ENCODE assay signal across 8 cellular contexts in the genomic region with DNA sequence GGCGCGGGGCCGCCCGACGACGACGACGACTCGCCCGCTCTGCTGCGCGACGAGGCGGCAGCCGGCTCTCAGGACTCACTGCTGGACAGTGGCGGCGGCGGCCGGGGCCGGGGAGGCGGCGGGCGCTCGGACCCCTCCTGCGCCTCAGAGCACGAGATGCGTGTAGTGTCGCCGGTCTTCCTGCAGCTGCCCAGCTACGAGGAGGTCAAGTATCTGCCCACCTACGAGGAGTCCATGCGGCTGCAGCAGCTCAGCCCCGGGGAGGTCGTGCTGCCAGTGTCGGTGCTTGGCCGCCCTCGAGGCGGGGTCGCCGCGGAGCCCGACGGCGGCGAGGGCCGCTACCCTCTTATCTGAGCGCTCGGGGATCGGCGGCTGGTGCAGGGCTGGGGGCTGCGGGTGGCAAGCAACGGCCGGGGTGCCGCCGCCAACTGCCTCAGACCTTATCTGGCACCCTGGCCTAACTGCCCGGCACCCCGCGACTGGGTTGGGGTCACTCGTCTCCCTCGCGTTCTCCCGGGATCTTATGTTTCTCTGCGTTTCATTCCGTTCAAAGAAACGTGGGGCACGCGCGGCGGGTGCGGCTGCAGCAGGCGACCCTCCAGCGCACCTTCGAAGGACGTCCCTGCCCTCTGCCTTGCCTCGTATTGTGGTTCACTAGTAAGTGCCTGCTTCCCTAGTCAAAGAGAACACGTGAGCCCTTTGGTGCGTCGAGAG. TPM values are rescaled to one million over a fixed set of nuclear protein-coding genes. Genes with fewer than 3 reads are reported as not detected.
A peak's percentile ranks its signal among the peaks of the same experiment; 100 is the strongest.
DNase-seq lines count a peak whose midpoint lies in the region; ATAC-seq, FAIRE-seq and TF ChIP-seq lines count a peak whose summit lies in the region.

No MANE protein-coding gene starts in this region.

- H3K27ac Mint-ChIP-seq in nephron = no peak overlapping the region

- ATAC-seq in GM18861 (IDR thresholded peaks at IDR 0.05; ENCODE audit: unreplicated experiment) (peak; percentile 7), HG03108 (IDR thresholded peaks at IDR 0.05; ENCODE audit: unreplicated experiment) (peak; percentile 5)

- H3K4me3 Mint-ChIP-seq in nephron = peak overlapping the region; percentile 80 to 90 (median 87)

- no peaks in the 10 kb centered on the region for H3K79me2 ChIP-seq in endothelial cell of umbilical vein (ENCODE audit: control insufficient read depth, insufficient read depth, low read length)

- no peak for TF ChIP-seq POLR2A in endothelial cell of umbilical vein (IDR thresholded peaks at IDR 0.05; ENCODE audit: low read depth, low read length)

- peak overlapping the region; percentile 95 to 100 (median 98) for H3K4me2 ChIP-seq in BLaER1 treated with 17β-estradiol and CSF1 and Interleukin-3, amounts not matched to agents 10 nM and 100 nM
- H3K4me2 ChIP-seq in endothelial cell of umbilical vein (ENCODE audit: insufficient read depth, low read length) = peak overlapping the region; percentile 58

- TF ChIP-seq CTCF in endothelial cell of umbilical vein (IDR thresholded peaks at IDR 0.05; ENCODE audit: extremely low read depth in 1 of 2, insufficient read depth in 1 of 2, low read depth in 1 of 2, low read length in 2 of 2) (no peak), nephron (IDR thresholded peaks at IDR 0.05; ENCODE audit: unreplicated experiment in 3 of 3) (no peak)

- peak overlapping the region; percentile 80 for H2AFZ ChIP-seq in endothelial cell of umbilical vein (ENCODE audit: low read depth, low read length)

- H3K36me3 ChIP-seq in BLaER1 treated with 17β-estradiol and CSF1 and Interleukin-3, amounts not matched to agents 10 nM and 100 nM = no peaks in the 10 kb centered on the region
- H3K36me3 ChIP-seq in SK-N-MC (ENCODE audit: insufficient read depth, low read length) (no peaks in the 10 kb centered on the region), endothelial cell of umbilical vein (ENCODE audit: control insufficient read depth in 2 of 2, extremely low read depth in 1 of 2, insufficient read depth in 2 of 2, low read length in 2 of 2) (no peaks in the 10 kb centered on the region)

- peaks cover 35 to 53% (median 42%) of the 10 kb centered on the region in 11 experiments for H3K27me3 ChIP-seq in BLaER1 treated with 17β-estradiol and CSF1 and Interleukin-3, amounts not matched to agents 10 nM and 100 nM
- H3K27me3 ChIP-seq in endothelial cell of umbilical vein (ENCODE audit: control insufficient read depth in 2 of 2, insufficient read depth in 2 of 2, low read length in 2 of 2) = peaks cover 26 to 37% of the 10 kb centered on the region in 2 experiments

- H4K20me1 ChIP-seq in BLaER1 treated with 17β-estradiol and CSF1 and Interleukin-3, amounts not matched to agents 10 nM and 100 nM = peaks cover 0 to 5% (median 0%) of the 10 kb centered on the region in 11 experiments; a peak in 2 of 22 replicates
- H4K20me1 ChIP-seq in endothelial cell of umbilical vein (replicated peaks; ENCODE audit: control insufficient read depth, extremely low read depth, insufficient read depth, low read length) = no peaks in the 10 kb centered on the region

- no TSS peak for BruUV-seq in endothelial cell of umbilical vein (replicated peaks; lab: Mats Ljungman, UMichigan)

- DNase-seq in SK-N-MC (ENCODE audit: low read depth, low spot score) = no peak
- DNase-seq in endothelial cell of umbilical vein (ENCODE audit: low read depth, low spot score) = no peak
- no peak for DNase-seq in middle frontal gyrus (ENCODE audit: extremely low spot score, low spot score)
- no peak for DNase-seq in ACHN

- peak overlapping the region in 8 of 11 experiments; percentile 53 to 79 (median 70); a peak in 8 of 22 replicates for H3K9ac ChIP-seq in BLaER1 treated with 17β-estradiol and CSF1 and Interleukin-3, amounts not matched to agents 10 nM and 100 nM
- no peak overlapping the region for H3K9ac ChIP-seq in SK-N-MC (ENCODE audit: insufficient read length)
- no peak overlapping the region for H3K9ac ChIP-seq in endothelial cell of umbilical vein (replicated peaks; ENCODE audit: extremely low read depth, insufficient read depth, low read length)

- peaks cover 13% of the 10 kb centered on the region for H3K4me1 Mint-ChIP-seq in nephron

- H3K4me1 ChIP-seq in BLaER1 treated with 17β-estradiol and CSF1 and Interleukin-3, amounts not matched to agents 10 nM and 100 nM = peaks cover 0 to 14% (median 8%) of the 10 kb centered on the region in 10 experiments; a peak in 17 of 20 replicates
- peaks cover 7% of the 10 kb centered on the region for H3K4me1 ChIP-seq in endothelial cell of umbilical vein (ENCODE audit: control insufficient read depth, extremely low read depth, insufficient read depth, low read length)

- CTCF ChIA-PET in endothelial cell of umbilical vein (lab: Charles Lee) = interaction anchor here (0.6 to 1.8 kb wide), 10 partner anchors 8 to 194 kb away, joined by 3 to 9 read pairs (median 4); no protein-coding TSS in a partner anchor

- in situ Hi-C loops in ACHN (cut with HindIII; ENCODE audit: low pct_ligation_motif_present, low pct_unique_long_range_greater_than_20kb, low sequenced_read_pairs) = no loop called here

- peak overlapping the region; percentile 63 to 79 (median 70) for H3K4me3 ChIP-seq in BLaER1 treated with 17β-estradiol and CSF1 and Interleukin-3, amounts not matched to agents 10 nM and 100 nM
- H3K4me3 ChIP-seq in SK-N-MC (peak overlapping the region; percentile 80), endothelial cell of umbilical vein (replicated peaks in 1 of 3; ENCODE audit: insufficient read depth in 1 of 3, low read depth in 1 of 3, low read length in 3 of 3) (peak overlapping the region; percentile 6 to 43 (median 40))

- POLR2A ChIA-PET in endothelial cell of umbilical vein (lab: Charles Lee) = no interaction called here

- H3K36me3 Mint-ChIP-seq in nephron (ENCODE audit: low read depth) = no peaks in the 10 kb centered on the region

- intact Hi-C loops in endothelial cell of umbilical vein (cut with micrococcal nuclease) = loop anchor here (1.0 to 5.0 kb wide), 4 partner anchors 8 to 186 kb away; no protein-coding TSS in a partner anchor

- H3K27me3 Mint-ChIP-seq in nephron (ENCODE audit: low read depth) = peaks cover 91% of the 10 kb centered on the region

- dilution Hi-C loops in endothelial cell of umbilical vein (cut with MboI; ENCODE audit: extremely low pct_ligation_motif_present, low sequenced_read_pairs) = no loop called here

- no peaks in the 10 kb centered on the region for H3K9me3 Mint-ChIP-seq in nephron

- FAIRE-seq in endothelial cell of umbilical vein (lab: Jason Lieb, UNC) = no peak

- H3K9me1 ChIP-seq in endothelial cell of umbilical vein (replicated peaks; ENCODE audit: control insufficient read depth, extremely low read depth, insufficient read depth, low read length) = no peaks in the 10 kb centered on the region

- H3K9me3 ChIP-seq in BLaER1 treated with 17β-estradiol and CSF1 and Interleukin-3, amounts not matched to agents 10 nM and 100 nM (replicated peaks in 1 of 11) = peaks cover 0 to 7% (median 0%) of the 10 kb centered on the region in 11 experiments; a peak in 2 of 22 replicates
- H3K9me3 ChIP-seq in SK-N-MC (ENCODE audit: low read depth, low read length) (no peaks in the 10 kb centered on the region), endothelial cell of umbilical vein (replicated peaks; ENCODE audit: control insufficient read depth, insufficient read depth, low read length) (no peaks in the 10 kb centered on the region)

- no peak overlapping the region for H3K27ac ChIP-seq in BLaER1 treated with 17β-estradiol and CSF1 and Interleukin-3, amounts not matched to agents 10 nM and 100 nM
- H3K27ac ChIP-seq in SK-N-MC (no peak overlapping the region), endothelial cell of umbilical vein (ENCODE audit: insufficient read depth, low read depth, low read length) (no peak overlapping the region)

TF ChIP-seq in endothelial cell of umbilical vein, 7 proteins besides CTCF, POLR2A, EP300 and RAD21:
- TF ChIP-seq EZH2 (IDR thresholded peaks at IDR 0.05; ENCODE audit: borderline replicate concordance, low read depth, low read length, severe bottlenecking) = peak; percentile 92
- TF ChIP-seq MYC (IDR thresholded peaks at IDR 0.05; ENCODE audit: low read depth, low read length) = no peak

RNA-seq across cellular contexts. Expression of gene C3orf80, which starts 1.0 kb away (rescaled TPM):
- not detected in 2 replicates for total RNA-seq in endothelial cell of umbilical vein
- 0.03 and 0.04 TPM in 2 replicates for polyA plus RNA-seq in endothelial cell of umbilical vein
- 0.03 TPM in 1 of 2 replicates, not detected in the other for polyA plus RNA-seq in endothelial cell of umbilical vein (2011; cell fraction: cytosol; rRNA removed)
- polyA plus RNA-seq in endothelial cell of umbilical vein (2011; cell fraction: nucleus; rRNA removed) = not detected in 2 replicates
- polyA plus RNA-seq in endothelial cell of umbilical vein (2012) = not detected in 2 replicates
- polyA minus RNA-seq in endothelial cell of umbilical vein = 0.12 TPM in 1 of 2 replicates, not detected in the other
- polyA minus RNA-seq in endothelial cell of umbilical vein (2011; cell fraction: cytosol; rRNA and poly(A)+ RNA removed) = not detected
- polyA minus RNA-seq in endothelial cell of umbilical vein (2011; cell fraction: nucleus; rRNA and poly(A)+ RNA removed) = 0.29 TPM in 1 of 2 replicates, not detected in the other

Comparison
In these comparisons a context has a peak if more than half of its experiments do, and no peak if none do; other contexts are left out.
1. H3K9ac ChIP-seq: peak in BLaER1 treated with 17β-estradiol and CSF1 and Interleukin-3, amounts not matched to agents 10 nM and 100 nM (8 of 11); none in SK-N-MC (single experiment) and endothelial cell of umbilical vein (single experiment).
2. Peak in every context shown above with its lines, with median percentiles within 50 percentile points of each other: H3K4me3 ChIP-seq.